8 cellular contexts compared by ENCODE assay signal in genomic region chr11:46846510-46846830, GRCh38. TPM values are rescaled to one million over a fixed set of nuclear protein-coding genes. Genes with fewer than 3 reads are reported as not detected.
DNase-seq lines count a peak whose midpoint lies in the region; ATAC-seq, FAIRE-seq and TF ChIP-seq lines count a peak whose summit lies in the region.

No MANE protein-coding gene starts in this region.

- DNase-seq in bronchial epithelial cell (ENCODE audit: low read depth), result no peak
- DNase-seq in NCI-H524 treated with DMSO at 0.1 percent for 48 hours (lab: John Stamatoyannopoulos, UW), result no peak
- no peak for DNase-seq in T-helper 9 cell
- no peak for DNase-seq in hippocampal formation (lab: John Stamatoyannopoulos, UW)
- no peak for DNase-seq in activated CD4-positive, CD25-positive, alpha-beta regulatory T cell treated with anti-CD3 and anti-CD28 coated beads, Interleukin-2, amount 50 U/mL, for 72 hours

- H3K4me3 ChIP-seq in bronchial epithelial cell (ENCODE audit: low read depth, low read length), result peak overlapping the region; percentile 95

- TF ChIP-seq CTCF in bronchial epithelial cell (IDR thresholded peaks at IDR 0.05; ENCODE audit: insufficient read depth, low read length, severe bottlenecking) (no peak), nephron (IDR thresholded peaks at IDR 0.05; ENCODE audit: unreplicated experiment in 3 of 3) (no peak)

- peak overlapping the region; percentile 99 to 100 (median 99) for H3K4me3 Mint-ChIP-seq in nephron

- peak overlapping the region; percentile 65 to 99 (median 97) for H3K27ac Mint-ChIP-seq in nephron

- H3K4me1 Mint-ChIP-seq in nephron, result peaks cover 29% of the 10 kb centered on the region

- H3K27me3 ChIP-seq in bronchial epithelial cell (ENCODE audit: control insufficient read depth, insufficient read depth, low read length), result no peaks in the 10 kb centered on the region

- peaks cover 7% of the 10 kb centered on the region for H3K36me3 Mint-ChIP-seq in nephron (ENCODE audit: low read depth)

- H3K9me3 Mint-ChIP-seq in nephron, result no peaks in the 10 kb centered on the region

- H3K27me3 Mint-ChIP-seq in nephron (ENCODE audit: low read depth), result no peaks in the 10 kb centered on the region

- no peak for FAIRE-seq in bronchial epithelial cell (lab: Jason Lieb, UNC)

- ATAC-seq in GM18909 (IDR thresholded peaks at IDR 0.05; ENCODE audit: poor library complexity, unreplicated experiment), result peak; percentile 5
- peak; percentile 8 for ATAC-seq in HG03439 (IDR thresholded peaks at IDR 0.05; ENCODE audit: unreplicated experiment)

- H3K36me3 ChIP-seq in bronchial epithelial cell (ENCODE audit: control insufficient read depth, insufficient read depth, low read length), result no peaks in the 10 kb centered on the region

RNA-seq across cellular contexts. Expression of gene CKAP5, which starts 0.4 kb away (rescaled TPM):
- 41.6 and 51.8 TPM in 2 replicates for total RNA-seq in bronchial epithelial cell
